Comparison of ENCODE assay signal across 1 cellular context in the genomic region with DNA sequence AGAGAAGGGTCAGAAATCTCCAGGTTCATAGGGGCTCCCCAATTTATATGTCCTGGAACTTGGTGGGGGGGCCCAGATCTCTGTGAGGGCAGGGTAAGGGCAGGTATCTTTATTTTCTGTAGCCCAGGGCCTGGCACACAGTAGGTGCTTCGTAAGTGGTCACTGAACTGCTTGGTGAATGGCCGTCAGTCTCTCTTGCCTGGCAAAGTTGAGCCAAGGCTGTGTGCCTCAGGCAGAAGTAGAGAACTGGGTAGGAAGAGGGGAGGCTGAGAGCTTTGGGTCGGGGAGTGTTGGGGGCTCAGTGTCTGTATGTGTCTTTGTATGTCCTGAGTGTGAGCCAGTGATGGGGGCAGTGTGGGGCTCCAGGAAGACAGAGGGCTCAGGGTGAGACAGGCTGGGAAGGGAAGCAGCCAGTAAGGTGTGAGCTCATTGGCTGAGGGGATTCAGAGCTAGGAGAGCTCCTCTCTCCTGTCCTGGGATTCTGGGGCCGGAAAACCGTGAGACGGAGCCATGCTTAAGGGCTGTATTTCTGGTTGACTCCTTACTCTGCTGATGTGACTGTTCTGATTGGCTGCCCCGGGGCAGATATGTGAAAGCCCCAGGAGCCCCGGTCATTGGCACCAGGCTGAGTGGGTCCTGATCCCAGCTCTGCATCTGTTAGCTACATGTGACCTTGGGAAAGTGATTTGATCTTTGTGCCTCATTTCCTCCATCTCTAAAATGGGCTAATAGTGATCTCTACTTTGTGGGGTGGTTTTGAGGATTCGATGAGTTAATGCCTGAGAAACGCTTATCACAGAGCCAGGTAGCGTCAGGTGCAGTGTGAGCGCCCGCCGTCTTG.
TF ChIP-seq lines count a peak whose summit lies in the region.

No MANE protein-coding gene starts in this region.

TF ChIP-seq in HEK293, 187 proteins besides CTCF, POLR2A, EP300 and RAD21:
- TF ChIP-seq, protein P1, sequence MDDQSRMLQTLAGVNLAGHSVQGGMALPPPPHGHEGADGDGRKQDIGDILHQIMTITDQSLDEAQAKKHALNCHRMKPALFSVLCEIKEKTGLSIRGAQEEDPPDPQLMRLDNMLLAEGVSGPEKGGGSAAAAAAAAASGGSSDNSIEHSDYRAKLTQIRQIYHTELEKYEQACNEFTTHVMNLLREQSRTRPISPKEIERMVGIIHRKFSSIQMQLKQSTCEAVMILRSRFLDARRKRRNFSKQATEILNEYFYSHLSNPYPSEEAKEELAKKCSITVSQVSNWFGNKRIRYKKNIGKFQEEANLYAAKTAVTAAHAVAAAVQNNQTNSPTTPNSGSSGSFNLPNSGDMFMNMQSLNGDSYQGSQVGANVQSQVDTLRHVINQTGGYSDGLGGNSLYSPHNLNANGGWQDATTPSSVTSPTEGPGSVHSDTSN (CRISPR knock-in tag; IDR thresholded peaks at IDR 0.05), result no peak
- TF ChIP-seq, protein P2, sequence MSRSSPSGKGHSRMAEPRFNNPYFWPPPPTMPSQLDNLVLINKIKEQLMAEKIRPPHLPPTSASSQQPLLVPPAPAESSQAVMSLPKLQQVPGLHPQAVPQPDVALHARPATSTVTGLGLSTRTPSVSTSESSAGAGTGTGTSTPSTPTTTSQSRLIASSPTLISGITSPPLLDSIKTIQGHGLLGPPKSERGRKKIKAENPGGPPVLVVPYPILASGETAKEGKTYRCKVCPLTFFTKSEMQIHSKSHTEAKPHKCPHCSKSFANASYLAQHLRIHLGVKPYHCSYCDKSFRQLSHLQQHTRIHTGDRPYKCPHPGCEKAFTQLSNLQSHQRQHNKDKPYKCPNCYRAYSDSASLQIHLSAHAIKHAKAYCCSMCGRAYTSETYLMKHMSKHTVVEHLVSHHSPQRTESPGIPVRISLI (tag by site-specific recombination; IDR thresholded peaks at IDR 0.05), result no peak
- TF ChIP-seq FEZF1 (tag by site-specific recombination; IDR thresholded peaks at IDR 0.05), result no peak
- no peak for TF ChIP-seq ZNF768 (tag by site-specific recombination; IDR thresholded peaks at IDR 0.05)
- TF ChIP-seq, protein P3, sequence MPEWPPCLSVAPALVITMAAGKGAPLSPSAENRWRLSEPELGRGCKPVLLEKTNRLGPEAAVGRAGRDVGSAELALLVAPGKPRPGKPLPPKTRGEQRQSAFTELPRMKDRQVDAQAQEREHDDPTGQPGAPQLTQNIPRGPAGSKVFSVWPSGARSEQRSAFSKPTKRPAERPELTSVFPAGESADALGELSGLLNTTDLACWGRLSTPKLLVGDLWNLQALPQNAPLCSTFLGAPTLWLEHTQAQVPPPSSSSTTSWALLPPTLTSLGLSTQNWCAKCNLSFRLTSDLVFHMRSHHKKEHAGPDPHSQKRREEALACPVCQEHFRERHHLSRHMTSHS (tag by site-specific recombination; IDR thresholded peaks at IDR 0.05), result no peak
- TF ChIP-seq INSM2 (tag by site-specific recombination; IDR thresholded peaks at IDR 0.05), result no peak
- TF ChIP-seq ZNF48 (tag by site-specific recombination; IDR thresholded peaks at IDR 0.05), result no peak
- no peak for TF ChIP-seq TRIM28 (IDR thresholded peaks at IDR 0.05; ENCODE audit: borderline replicate concordance, low read length)
- TF ChIP-seq GLI2 (tag by site-specific recombination; IDR thresholded peaks at IDR 0.05; ENCODE audit: borderline replicate concordance, low read depth), result no peak
- TF ChIP-seq ZNF398 (tag by site-specific recombination; IDR thresholded peaks at IDR 0.05), result no peak
- TF ChIP-seq PRDM10 (tag by site-specific recombination; IDR thresholded peaks at IDR 0.05), result no peak
- TF ChIP-seq ZFP41 (tag by site-specific recombination; IDR thresholded peaks at IDR 0.05; ENCODE audit: borderline replicate concordance), result no peak
- TF ChIP-seq ZNF571 (tag by site-specific recombination; IDR thresholded peaks at IDR 0.05), result no peak
- TF ChIP-seq ZNF140 (tag by site-specific recombination; IDR thresholded peaks at IDR 0.05), result no peak
- TF ChIP-seq ZNF248 (tag by site-specific recombination; IDR thresholded peaks at IDR 0.05), result no peak
- TF ChIP-seq ZBTB49 (tag by site-specific recombination; IDR thresholded peaks at IDR 0.05; ENCODE audit: low read depth), result no peak
- no peak for TF ChIP-seq GFI1B (tag by site-specific recombination; IDR thresholded peaks at IDR 0.05)
- no peak for TF ChIP-seq ZNF449 (tag by site-specific recombination; IDR thresholded peaks at IDR 0.05)
- TF ChIP-seq ZNF626 (tag by site-specific recombination; IDR thresholded peaks at IDR 0.05), result no peak
